Comparison of ENCODE assay signal across 14 cellular contexts in the genomic region with DNA sequence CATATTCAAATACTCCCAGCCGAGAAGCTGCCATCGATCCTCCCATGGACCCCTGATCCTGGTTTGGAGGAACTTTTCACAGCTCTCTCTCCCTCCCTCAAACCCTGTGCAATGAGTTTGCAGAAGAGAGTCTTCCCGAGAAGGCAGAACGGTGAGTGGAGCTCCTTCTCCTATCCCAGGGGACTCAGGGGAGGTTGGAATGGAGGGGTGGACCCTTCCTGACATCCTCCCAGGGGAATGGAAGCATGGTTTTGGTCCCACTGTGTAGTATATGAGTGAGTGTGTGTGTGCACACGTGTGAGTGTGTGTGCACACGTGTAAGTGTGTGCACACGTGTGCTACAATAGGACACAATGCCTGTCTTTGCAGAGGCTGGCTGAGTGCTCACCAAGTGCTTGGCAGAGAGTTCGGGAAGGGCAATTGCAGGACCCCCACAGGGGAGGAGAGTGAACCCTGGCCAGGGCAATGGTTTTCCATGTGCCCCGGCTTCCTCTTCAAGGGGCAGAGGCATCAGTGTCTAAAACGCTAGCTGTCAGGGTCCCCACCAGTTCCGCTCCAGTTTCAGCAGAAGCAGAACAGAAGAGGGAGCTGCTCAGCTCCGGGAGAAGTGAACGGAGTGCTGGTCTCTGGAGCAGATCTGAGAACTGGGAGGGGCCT. TPM values are rescaled to one million over a fixed set of nuclear protein-coding genes. Genes with fewer than 3 reads are reported as not detected.
A peak's percentile ranks its signal among the peaks of the same experiment; 100 is the strongest.
DNase-seq lines count a peak whose midpoint lies in the region; ATAC-seq and TF ChIP-seq lines count a peak whose summit lies in the region.
"Had no signal": no experiment of that assay in that cellular context is flagged by ENCODE, and none has a peak within 500 bp of the region (broad histone marks: within the 10 kb centered on the region; RNA-seq: fewer than 3 reads in every experiment).

No MANE protein-coding gene starts in this region.

- no peak for ATAC-seq in GM19023 (IDR thresholded peaks at IDR 0.05; ENCODE audit: unreplicated experiment)
- no peak for ATAC-seq in stimulated activated naive CD8-positive, alpha-beta T cell treated with anti-CD3 and anti-CD28 coated beads, Interleukin-15, amount 100 ng/mL, for 72 hours
- ATAC-seq: activated CD8-positive, alpha-beta memory T cell treated with anti-CD3 and anti-CD28 coated beads, Interleukin-2, amount 10 ng/mL, durations not matched to agents 7 days and 5 days had no signal

- H2BK15ac ChIP-seq in mesenchymal stem cell (ENCODE audit: low read depth, poor library complexity, severe bottlenecking): no peak overlapping the region

- no peak for TF ChIP-seq CTCF in OCI-LY3 (IDR thresholded peaks at IDR 0.05; ENCODE audit: low read depth, low read length)
- TF ChIP-seq CTCF in tibial artery (IDR thresholded peaks at IDR 0.05): no peak

- DNase-seq in mesenchymal stem cell (no peak), tibial artery (peak in 1 of 2 donors; percentile 60), HT-29 (ENCODE audit: low spot score) (no peak), RKO (ENCODE audit: low spot score) (no peak)
- no peak for DNase-seq in stimulated activated naive CD8-positive, alpha-beta T cell treated with anti-CD3 and anti-CD28 coated beads, Interleukin-15, amount 100 ng/mL, for 72 hours
- DNase-seq: activated CD8-positive, alpha-beta memory T cell treated with anti-CD3 and anti-CD28 coated beads, Interleukin-2, amount 10 ng/mL, durations not matched to agents 7 days and 5 days; NCI-H1105 treated with DMSO at 0.1 percent for 48 hours had no signal

- H2AFZ ChIP-seq in OCI-LY3 (ENCODE audit: low read depth, low read length): no peak overlapping the region; the same call in 1 of the 2 replicates
- no peak overlapping the region for H2AFZ ChIP-seq in mesenchymal stem cell (ENCODE audit: low read depth, low read length)

- H2AK5ac ChIP-seq in mesenchymal stem cell (ENCODE audit: low read length, severe bottlenecking): no peak overlapping the region

- H3K14ac ChIP-seq in mesenchymal stem cell (ENCODE audit: low read length in 2 of 2): no peak overlapping the region

- H3K27me3 Mint-ChIP-seq in stimulated activated naive CD8-positive, alpha-beta T cell treated with anti-CD3 and anti-CD28 coated beads, Interleukin-15, amount 100 ng/mL, for 72 hours: peaks cover 49% of the 10 kb centered on the region

- H3K36me3 ChIP-seq in OCI-LY3 (replicated peaks; ENCODE audit: low read depth, low read length) (no peaks in the 10 kb centered on the region), esophagus (ENCODE audit: control insufficient read depth in 2 of 2, insufficient read depth in 2 of 2, low read length in 1 of 2) (no peaks in the 10 kb centered on the region), mesenchymal stem cell (ENCODE audit: control insufficient read depth in 1 of 2, insufficient read depth in 2 of 2, low read depth in 1 of 2, low read length in 2 of 2) (no peaks in the 10 kb centered on the region), tibial artery (no peaks in the 10 kb centered on the region)

- H3K9me3 Mint-ChIP-seq in stimulated activated naive CD8-positive, alpha-beta T cell treated with anti-CD3 and anti-CD28 coated beads, Interleukin-15, amount 100 ng/mL, for 72 hours: no peaks in the 10 kb centered on the region

- no peak overlapping the region for H3K4ac ChIP-seq in mesenchymal stem cell (ENCODE audit: low read depth in 1 of 2, low read length in 2 of 2)

- no peak overlapping the region for H2BK120ac ChIP-seq in mesenchymal stem cell (ENCODE audit: low read depth, low read length)

- no peaks in the 10 kb centered on the region for H3K79me1 ChIP-seq in mesenchymal stem cell (replicated peaks; ENCODE audit: low read length, poor library complexity, severe bottlenecking)

- no peaks in the 10 kb centered on the region for H3K4me1 ChIP-seq in OCI-LY3 (ENCODE audit: low read length)
- H3K4me1 ChIP-seq in esophagus (ENCODE audit: control insufficient read depth in 2 of 2, insufficient read depth in 2 of 2, low read length in 1 of 2): peaks cover 0 to 4% of the 10 kb centered on the region in 2 donors
- H3K4me1 ChIP-seq in mesenchymal stem cell (ENCODE audit: control insufficient read depth, insufficient read depth, low read depth, low read length): no peaks in the 10 kb centered on the region
- H3K4me1 ChIP-seq in tibial artery: peaks cover 0 to 30% (median 13%) of the 10 kb centered on the region in 4 donors

- WGBS in esophagus, 2 donors: 44 to 46% methylated on average over 13 of the region's 13 CpGs
- WGBS in mesenchymal stem cell: 45% methylated on average over 13 of the region's 13 CpGs

- no peak overlapping the region for H3K4me3 ChIP-seq in OCI-LY3 (ENCODE audit: low read length)
- peak overlapping the region in 1 of 2 donors; percentile 14 for H3K4me3 ChIP-seq in esophagus (ENCODE audit: low read depth in 1 of 2, low read length in 2 of 2)
- H3K4me3 ChIP-seq in mesenchymal stem cell (ENCODE audit: insufficient read depth in 1 of 2, low read depth in 1 of 2, low read length in 2 of 2): peak overlapping the region in 1 of 2 experiments; percentile 74
- peak overlapping the region; percentile 44 to 47 for H3K4me3 ChIP-seq in tibial artery

- intact Hi-C loops in tibial artery (cut with DNase I; ENCODE audit: low total_unique reads): no loop called here

- H3K27ac ChIP-seq in OCI-LY3 (ENCODE audit: low read length): no peak overlapping the region
- peak overlapping the region; percentile 23 to 38 for H3K27ac ChIP-seq in esophagus (ENCODE audit: low read depth in 2 of 2, low read length in 1 of 2)
- no peak overlapping the region for H3K27ac ChIP-seq in mesenchymal stem cell (ENCODE audit: low read length, poor library complexity, severe bottlenecking)
- peak overlapping the region; percentile 45 to 65 for H3K27ac ChIP-seq in tibial artery

- H3K23ac ChIP-seq in mesenchymal stem cell (ENCODE audit: low read length in 2 of 2): no peak overlapping the region

- H4K91ac ChIP-seq in mesenchymal stem cell (ENCODE audit: low read length): no peak overlapping the region

- H2BK5ac ChIP-seq in mesenchymal stem cell (ENCODE audit: low read depth, low read length, poor library complexity, severe bottlenecking): no peak overlapping the region

- no peak overlapping the region for H3K27ac Mint-ChIP-seq in stimulated activated naive CD8-positive, alpha-beta T cell treated with anti-CD3 and anti-CD28 coated beads, Interleukin-15, amount 100 ng/mL, for 72 hours
- H3K27ac Mint-ChIP-seq: activated CD8-positive, alpha-beta memory T cell treated with anti-CD3 and anti-CD28 coated beads, Interleukin-2, amount 10 ng/mL, durations not matched to agents 7 days and 5 days; progenitor cell of endocrine pancreas had no signal

- peaks cover 18% of the 10 kb centered on the region for H3K4me1 Mint-ChIP-seq in stimulated activated naive CD8-positive, alpha-beta T cell treated with anti-CD3 and anti-CD28 coated beads, Interleukin-15, amount 100 ng/mL, for 72 hours

- no peaks in the 10 kb centered on the region for H3K79me2 ChIP-seq in OCI-LY3 (ENCODE audit: low read length)

- no peak overlapping the region for H3K4me3 Mint-ChIP-seq in stimulated activated naive CD8-positive, alpha-beta T cell treated with anti-CD3 and anti-CD28 coated beads, Interleukin-15, amount 100 ng/mL, for 72 hours
- H3K4me3 Mint-ChIP-seq: activated CD8-positive, alpha-beta memory T cell treated with anti-CD3 and anti-CD28 coated beads, Interleukin-2, amount 10 ng/mL, durations not matched to agents 7 days and 5 days had no signal

- H3K9me3 ChIP-seq in OCI-LY3 (ENCODE audit: insufficient read depth, low read length) (no peaks in the 10 kb centered on the region), esophagus (ENCODE audit: control insufficient read depth in 2 of 2, insufficient read depth in 1 of 2, low read depth in 1 of 2, low read length in 1 of 2) (no peaks in the 10 kb centered on the region), mesenchymal stem cell (ENCODE audit: control insufficient read depth, low read length) (no peaks in the 10 kb centered on the region), tibial artery (no peaks in the 10 kb centered on the region)

- peaks cover 35% of the 10 kb centered on the region for H3K27me3 ChIP-seq in OCI-LY3 (ENCODE audit: low read depth, low read length)
- no peaks in the 10 kb centered on the region for H3K27me3 ChIP-seq in esophagus (ENCODE audit: control insufficient read depth in 1 of 2, insufficient read depth in 2 of 2, low read length in 2 of 2)
- no peaks in the 10 kb centered on the region for H3K27me3 ChIP-seq in mesenchymal stem cell (ENCODE audit: control insufficient read depth in 1 of 2, insufficient read depth in 1 of 2, low read length in 2 of 2)
- H3K27me3 ChIP-seq in tibial artery: no peaks in the 10 kb centered on the region

- H3K4me2 ChIP-seq in OCI-LY3 (ENCODE audit: low read length): peak overlapping the region; percentile 18; the same call in 1 of the 2 replicates
- H3K4me2 ChIP-seq in mesenchymal stem cell (ENCODE audit: low read length, poor library complexity, severe bottlenecking): no peak overlapping the region

- H4K20me1 ChIP-seq in OCI-LY3 (ENCODE audit: insufficient read depth, low read length): no peaks in the 10 kb centered on the region

- H4K8ac ChIP-seq in mesenchymal stem cell (ENCODE audit: low read length): no peak overlapping the region

- no peak overlapping the region for H2BK12ac ChIP-seq in mesenchymal stem cell (ENCODE audit: low read length in 2 of 2)

- H3K9ac ChIP-seq in OCI-LY3 (ENCODE audit: low read length): no peak overlapping the region
- H3K9ac ChIP-seq in mesenchymal stem cell (ENCODE audit: low read length): peak overlapping the region; percentile 83

- no peak overlapping the region for H3K18ac ChIP-seq in mesenchymal stem cell (ENCODE audit: low read depth in 1 of 2, low read length in 2 of 2)

RNA-seq across cellular contexts. Expression of gene IL16, which starts 13.8 kb away (rescaled TPM):
- polyA plus RNA-seq in esophagus: 1 to 10 TPM; 2.6 to 3.1 TPM
- 0.01 TPM for polyA plus RNA-seq in mesenchymal stem cell (2013, experiment 1 of 2)
- polyA plus RNA-seq in mesenchymal stem cell (2013, experiment 2 of 2): not detected
- total RNA-seq in HT-29 (2014; rRNA removed; shearing (Covaris generic)): not detected in 2 replicates
- polyA plus RNA-seq: keratinocyte had no signal

RNA-seq across cellular contexts. Expression of gene CFAP161, which starts 48.8 kb away (rescaled TPM):
- under 1 TPM; 0.02 to 0.18 TPM for polyA plus RNA-seq in esophagus
- not detected for polyA plus RNA-seq in mesenchymal stem cell (2013, experiment 1 of 2)
- polyA plus RNA-seq in mesenchymal stem cell (2013, experiment 2 of 2): not detected
- 2.0 TPM in 1 of 2 replicates, not detected in the other for total RNA-seq in HT-29 (2014; rRNA removed; shearing (Covaris generic))
- total RNA-seq: activated CD8-positive, alpha-beta memory T cell treated with anti-CD3 and anti-CD28 coated beads, Interleukin-2, amount 10 ng/mL, durations not matched to agents 7 days and 5 days; endothelial cell of umbilical vein; progenitor cell of endocrine pancreas; T-helper 2 cell treated with Interferon-gamma antibody and Interleukin-4, amounts not matched to agents 100 ng/mL and 5 ng/mL, for 36 hours had no signal
- polyA plus RNA-seq: keratinocyte had no signal

Comparison
In these comparisons a context has a peak if more than half of its experiments do, and no peak if none do; other contexts are left out.
1. H3K27ac ChIP-seq: peak in esophagus (2 of 2) and tibial artery (2 of 2); none in OCI-LY3 (single experiment) and mesenchymal stem cell (single experiment).